ENCODE assay signal across 8 cellular contexts in genomic region chr20:62238569-62239277, GRCh38. TPM values are rescaled to one million over a fixed set of nuclear protein-coding genes. Genes with fewer than 3 reads are reported as not detected.
DNase-seq lines count a peak whose midpoint lies in the region; ATAC-seq, FAIRE-seq and TF ChIP-seq lines count a peak whose summit lies in the region.

No MANE protein-coding gene starts in this region.

- H3K4me1 Mint-ChIP-seq in endodermal cell (peaks cover 12% of the 10 kb centered on the region), nephron progenitor cell (peaks cover 41% of the 10 kb centered on the region)

- no peak for FAIRE-seq in RCC 7860 (lab: Jason Lieb, UNC)

- H3K9me3 Mint-ChIP-seq in endodermal cell: peaks cover under 1% of the 10 kb centered on the region
- no peaks in the 10 kb centered on the region for H3K9me3 Mint-ChIP-seq in nephron progenitor cell

- no peaks in the 10 kb centered on the region for H3K27me3 ChIP-seq in OCI-LY3 (ENCODE audit: low read depth, low read length)
- H3K27me3 ChIP-seq in endodermal cell (ENCODE audit: control insufficient read depth, insufficient read depth, low read length, poor library complexity, severe bottlenecking): no peaks in the 10 kb centered on the region

- H3K79me2 ChIP-seq in OCI-LY3 (ENCODE audit: low read length): peaks cover 45% of the 10 kb centered on the region

- H3K9me3 ChIP-seq in OCI-LY3 (ENCODE audit: insufficient read depth, low read length): no peaks in the 10 kb centered on the region
- H3K9me3 ChIP-seq in endodermal cell (ENCODE audit: control insufficient read depth, low read length): no peaks in the 10 kb centered on the region

- DNase-seq in NCI-H1417 (lab: John Stamatoyannopoulos, UW) (peak; percentile 43 to 72 (median 62)), NCI-H1417 treated with DMSO at 0.1 percent for 48 hours (lab: John Stamatoyannopoulos, UW) (no peak), endodermal cell (peak; percentile 69), nephron progenitor cell (no peak), globus pallidus (ENCODE audit: low spot score) (no peak), RCC 7860 (ENCODE audit: low spot score) (no peak)

- ATAC-seq in HG02623 (IDR thresholded peaks at IDR 0.05; ENCODE audit: unreplicated experiment): peak; percentile 8

- H3K27ac Mint-ChIP-seq in endodermal cell (peak overlapping the region; percentile 39), nephron progenitor cell (no peak overlapping the region)

- H3K4me3 Mint-ChIP-seq in endodermal cell: peak overlapping the region; percentile 75
- H3K4me3 Mint-ChIP-seq in nephron progenitor cell: peak overlapping the region; percentile 88

- TF ChIP-seq CTCF in OCI-LY3 (IDR thresholded peaks at IDR 0.05; ENCODE audit: low read depth, low read length): no peak
- no peak for TF ChIP-seq CTCF in endodermal cell (conservative IDR thresholded peaks at IDR 0.05)
- no peak for TF ChIP-seq CTCF in nephron progenitor cell (IDR thresholded peaks at IDR 0.05)

- peaks cover 4% of the 10 kb centered on the region for H3K36me3 ChIP-seq in OCI-LY3 (replicated peaks; ENCODE audit: low read depth, low read length)
- H3K36me3 ChIP-seq in endodermal cell (ENCODE audit: control insufficient read depth, insufficient read depth, low read length): peaks cover 4% of the 10 kb centered on the region

- H4K20me1 ChIP-seq in OCI-LY3 (ENCODE audit: insufficient read depth, low read length): peaks cover 31% of the 10 kb centered on the region; the same call in 1 of the 2 replicates

- 1% methylated on average over 18 to 62 of the region's 70 CpGs for WGBS in endodermal cell (ENCODE audit: insufficient coverage in 1 of 2, insufficient read length in 1 of 2), 2 experiments

- H3K4me3 ChIP-seq in OCI-LY3 (ENCODE audit: low read length) (peak overlapping the region; percentile 88), endodermal cell (ENCODE audit: low read length) (peak overlapping the region; percentile 92)

- no peak overlapping the region for H2AFZ ChIP-seq in OCI-LY3 (ENCODE audit: low read depth, low read length)

- H3K27ac ChIP-seq in OCI-LY3 (ENCODE audit: low read length): peak overlapping the region; percentile 24; the same call in 1 of the 2 replicates
- H3K27ac ChIP-seq in endodermal cell (ENCODE audit: low read depth, low read length): no peak overlapping the region

- H3K36me3 Mint-ChIP-seq in endodermal cell (ENCODE audit: low read depth): peaks cover 29% of the 10 kb centered on the region
- H3K36me3 Mint-ChIP-seq in nephron progenitor cell (ENCODE audit: low read depth): peaks cover 10% of the 10 kb centered on the region

- H3K9ac ChIP-seq in OCI-LY3 (ENCODE audit: low read length): peak overlapping the region; percentile 76
- peak overlapping the region; percentile 75 for H3K9ac ChIP-seq in endodermal cell (ENCODE audit: extremely low read depth, low read length, poor library complexity, severe bottlenecking)

- H3K4me2 ChIP-seq in OCI-LY3 (ENCODE audit: low read length): peak overlapping the region; percentile 83

- H3K27me3 Mint-ChIP-seq in endodermal cell (ENCODE audit: insufficient read depth) (no peaks in the 10 kb centered on the region), nephron progenitor cell (ENCODE audit: low read depth, poor library complexity) (peaks cover 3% of the 10 kb centered on the region)

- H3K4me1 ChIP-seq in OCI-LY3 (ENCODE audit: low read length): peaks cover 10% of the 10 kb centered on the region
- H3K4me1 ChIP-seq in endodermal cell (ENCODE audit: control insufficient read depth, insufficient read depth, low read length): no peaks in the 10 kb centered on the region

RNA-seq across cellular contexts. Expression of gene OSBPL2, which starts 0.4 kb away (rescaled TPM):
- total RNA-seq in endodermal cell: 10 to 100 TPM; 46.7 to 50.3 TPM
- polyA plus RNA-seq in endodermal cell (2013, experiment 1 of 2): 21.6 TPM
- 22.1 TPM for polyA plus RNA-seq in endodermal cell (2013, experiment 2 of 2)

RNA-seq across cellular contexts. Expression of gene HRH3, which starts 18.6 kb away (rescaled TPM):
- total RNA-seq in endodermal cell: under 1 TPM in 1 of 2 donors, not detected in 1; 0.44 TPM
- polyA plus RNA-seq in endodermal cell (2013, experiment 1 of 2): 1.5 TPM
- polyA plus RNA-seq in endodermal cell (2013, experiment 2 of 2): 1.4 TPM

RNA-seq across cellular contexts. Expression of gene MTG2, which starts 55.9 kb away (rescaled TPM):
- total RNA-seq in endodermal cell: 10 to 100 TPM; 28.2 to 29.6 TPM
- 23.8 TPM for polyA plus RNA-seq in endodermal cell (2013, experiment 1 of 2)
- 21.6 TPM for polyA plus RNA-seq in endodermal cell (2013, experiment 2 of 2)

Comparison
In these comparisons a context has a peak if more than half of its experiments do, and no peak if none do; other contexts are left out.
1. DNase-seq: peak in NCI-H1417 (3 of 3) and endodermal cell (single experiment); none in NCI-H1417 treated with DMSO at 0.1 percent for 48 hours (single experiment), nephron progenitor cell (single experiment), globus pallidus (single experiment) and RCC 7860 (single experiment).